8 cellular contexts compared by ENCODE assay signal in the genomic region with DNA sequence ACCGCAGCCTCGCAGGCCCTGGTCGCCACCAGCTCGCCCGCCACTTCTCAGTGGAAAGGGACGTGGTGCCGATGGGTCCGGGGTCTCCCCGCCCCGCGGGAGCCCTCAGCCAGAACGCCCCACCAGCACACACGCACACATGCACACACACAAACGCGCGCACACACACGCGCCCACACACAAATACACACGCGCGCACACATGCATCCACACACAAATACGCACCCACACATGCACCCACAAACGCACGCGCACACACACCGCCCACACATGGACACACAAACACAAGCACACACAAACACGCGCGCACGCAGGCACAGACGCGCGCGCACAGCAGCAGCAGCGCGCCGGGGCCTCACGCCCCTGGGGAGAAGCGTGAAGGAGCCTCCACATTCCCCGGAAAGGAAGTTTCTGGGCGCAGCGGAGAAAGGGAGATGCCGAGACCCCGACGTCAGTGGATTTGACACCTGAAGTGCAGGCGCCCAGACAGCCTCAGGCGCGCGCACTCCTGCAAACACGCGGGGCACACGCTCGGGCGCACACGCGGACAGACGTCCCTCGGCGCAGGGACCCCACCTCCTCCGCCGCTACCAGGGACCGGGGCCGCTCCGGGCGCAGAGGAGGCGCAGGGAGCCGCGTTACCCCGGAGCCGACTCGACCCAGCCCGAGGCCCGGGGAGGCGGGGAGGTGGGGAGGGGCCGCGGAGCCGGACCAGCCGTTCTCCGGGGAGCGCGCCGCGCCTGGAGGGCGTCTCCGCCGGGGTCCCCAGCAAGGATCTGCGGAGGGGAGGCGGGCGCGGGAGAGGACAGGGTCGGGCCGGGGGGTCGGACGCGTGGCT. TPM values are rescaled to one million over a fixed set of nuclear protein-coding genes. Genes with fewer than 3 reads are reported as not detected.
DNase-seq lines count a peak whose midpoint lies in the region; ATAC-seq and TF ChIP-seq lines count a peak whose summit lies in the region.

No MANE protein-coding gene starts in this region.

- H3K4me3 Mint-ChIP-seq in stimulated activated naive CD8-positive, alpha-beta T cell treated with anti-CD3 and anti-CD28 coated beads, Interleukin-15, Interleukin-2, amounts not matched to agents 100 ng/mL and 50 ng/mL, for 24 hours, result peak overlapping the region; percentile 100

- peak overlapping the region; percentile 66 for H3K9ac ChIP-seq in PC-3 (ENCODE audit: low read length)

- H3K9me3 ChIP-seq in HEK293 (ENCODE audit: control insufficient read depth, insufficient read depth, low read depth, low read length) (no peaks in the 10 kb centered on the region), PC-3 (ENCODE audit: low read length) (no peaks in the 10 kb centered on the region), breast epithelium (no peaks in the 10 kb centered on the region)

- POLR2A ChIA-PET in HEK293 (lab: Yijun Ruan, JAX), result interaction anchor here (0.9 kb wide), 1 partner anchor 13 kb away, joined by 3 read pairs; no protein-coding TSS in a partner anchor
- POLR2A ChIA-PET in PC-3 (lab: Charles Lee; ENCODE audit: unreplicated experiment), result interaction anchor here (0.7 kb wide), 1 partner anchor 63 kb away, joined by 3 read pairs; no protein-coding TSS in a partner anchor

- DNase-seq in GM12865 (ENCODE audit: low read depth), result peak; percentile 44
- DNase-seq in PC-3, result no peak
- DNase-seq in breast epithelium (ENCODE audit: low spot score in 2 of 2), result no peak
- DNase-seq in left lobe of liver (ENCODE audit: low spot score), result no peak
- DNase-seq in mesenteric fat pad (ENCODE audit: low spot score), result no peak
- DNase-seq in inferior parietal cortex (ENCODE audit: extremely low spot score), result no peak

- H3K79me2 ChIP-seq in PC-3 (ENCODE audit: low read length), result peaks cover 49% of the 10 kb centered on the region

- H3K4me3 ChIP-seq in GM12865 (ENCODE audit: low read depth, low read length) (peak overlapping the region; percentile 75), HEK293 (ENCODE audit: low read depth, low read length) (peak overlapping the region; percentile 48), PC-3 (ENCODE audit: low read length) (peak overlapping the region; percentile 69), breast epithelium (peak overlapping the region; percentile 70 to 96 (median 74))

- BruUV-seq in PC-3 (replicated peaks; lab: Mats Ljungman, UMichigan), result no TSS peak

- H3K27ac ChIP-seq in HEK293 (ENCODE audit: extremely low read depth, low read depth, low read length) (peak overlapping the region; percentile 28; the same call in 1 of the 2 replicates), PC-3 (ENCODE audit: low read length) (peak overlapping the region; percentile 72), breast epithelium (peak overlapping the region; percentile 67 to 80)

- peak overlapping the region; percentile 94 for H3K27ac Mint-ChIP-seq in stimulated activated naive CD8-positive, alpha-beta T cell treated with anti-CD3 and anti-CD28 coated beads, Interleukin-15, Interleukin-2, amounts not matched to agents 100 ng/mL and 50 ng/mL, for 24 hours

- no peaks in the 10 kb centered on the region for H4K20me1 ChIP-seq in PC-3 (ENCODE audit: low read length)

- H3K27me3 Mint-ChIP-seq in stimulated activated naive CD8-positive, alpha-beta T cell treated with anti-CD3 and anti-CD28 coated beads, Interleukin-15, Interleukin-2, amounts not matched to agents 100 ng/mL and 50 ng/mL, for 24 hours, result no peaks in the 10 kb centered on the region

- peaks cover 4% of the 10 kb centered on the region for H3F3A ChIP-seq in PC-3 (ENCODE audit: low read length, unreplicated experiment)

- TF ChIP-seq CTCF in GM12865 (IDR thresholded peaks at IDR 0.05; ENCODE audit: insufficient read depth, low read depth, low read length, missing control alignments), result no peak
- no peak for TF ChIP-seq CTCF in HEK293 (tag by site-specific recombination; IDR thresholded peaks at IDR 0.05)
- no peak for TF ChIP-seq CTCF in PC-3 (conservative IDR thresholded peaks at IDR 0.05; ENCODE audit: low read depth, low read length)
- no peak for TF ChIP-seq CTCF in breast epithelium (IDR thresholded peaks at IDR 0.05)

- no peaks in the 10 kb centered on the region for H3K4me1 ChIP-seq in HEK293 (ENCODE audit: control insufficient read depth, insufficient read depth, low read length)
- peaks cover 22% of the 10 kb centered on the region for H3K4me1 ChIP-seq in PC-3 (ENCODE audit: insufficient read depth, low read length)
- H3K4me1 ChIP-seq in breast epithelium, result peaks cover 6 to 8% of the 10 kb centered on the region in 2 donors

- peak overlapping the region; percentile 87 for H3K4me2 ChIP-seq in PC-3 (ENCODE audit: low read length)

- H3K27me3 ChIP-seq in PC-3 (ENCODE audit: low read length), result no peaks in the 10 kb centered on the region
- H3K27me3 ChIP-seq in breast epithelium, result no peaks in the 10 kb centered on the region

- CTCF ChIA-PET in HEK293 (lab: Yijun Ruan, JAX) (interaction anchor here (0.6 kb wide), 1 partner anchor 94 kb away, joined by 3 read pairs; no protein-coding TSS in a partner anchor), PC-3 (lab: Charles Lee) (interaction anchor here (0.6 kb wide), 1 partner anchor 373 kb away, joined by 3 read pairs; a partner anchor contains a TSS)

- H2AFZ ChIP-seq in PC-3 (ENCODE audit: low read length), result peak overlapping the region; percentile 56; the same call in 1 of the 2 replicates

- intact Hi-C loops in PC-3 (cut with micrococcal nuclease), result no loop called here
- intact Hi-C loops in breast epithelium (cut with DNase I; ENCODE audit: low total_unique reads), result no loop called here

- ATAC-seq in PC-3 (peak; percentile 8), left lobe of liver (peak; percentile 21)

- peaks cover 58% of the 10 kb centered on the region for H3K4me1 Mint-ChIP-seq in stimulated activated naive CD8-positive, alpha-beta T cell treated with anti-CD3 and anti-CD28 coated beads, Interleukin-15, Interleukin-2, amounts not matched to agents 100 ng/mL and 50 ng/mL, for 24 hours (ENCODE audit: low read depth)

- peaks cover 4% of the 10 kb centered on the region for H3K36me3 Mint-ChIP-seq in stimulated activated naive CD8-positive, alpha-beta T cell treated with anti-CD3 and anti-CD28 coated beads, Interleukin-15, Interleukin-2, amounts not matched to agents 100 ng/mL and 50 ng/mL, for 24 hours (ENCODE audit: low read depth)

- TF ChIP-seq POLR2A in breast epithelium (IDR thresholded peaks at IDR 0.05), result no peak

- H3K36me3 ChIP-seq in HEK293 (ENCODE audit: control insufficient read depth in 2 of 2, insufficient read depth in 1 of 2, low read length in 2 of 2) (no peaks in the 10 kb centered on the region), PC-3 (ENCODE audit: low read depth, low read length) (no peaks in the 10 kb centered on the region), breast epithelium (no peaks in the 10 kb centered on the region)

- H3K9me2 ChIP-seq in PC-3 (replicated peaks; ENCODE audit: low read length), result no peaks in the 10 kb centered on the region

- H3K9me3 Mint-ChIP-seq in stimulated activated naive CD8-positive, alpha-beta T cell treated with anti-CD3 and anti-CD28 coated beads, Interleukin-15, Interleukin-2, amounts not matched to agents 100 ng/mL and 50 ng/mL, for 24 hours, result no peaks in the 10 kb centered on the region

TF ChIP-seq in HEK293, 187 proteins besides CTCF, POLR2A, EP300 and RAD21 (continues in another document):
- TF ChIP-seq MEIS1 (CRISPR knock-in tag; IDR thresholded peaks at IDR 0.05; ENCODE audit: borderline replicate concordance), result no peak
- no peak for TF ChIP-seq ZNF596 (tag by site-specific recombination; IDR thresholded peaks at IDR 0.05)
- peak; percentile 44 for TF ChIP-seq ZNF341 (tag by site-specific recombination; IDR thresholded peaks at IDR 0.05; ENCODE audit: low read depth)
- peak; percentile 87; the same call in 1 of the 2 replicates for TF ChIP-seq ZBTB7A (tag by site-specific recombination; IDR thresholded peaks at IDR 0.05; ENCODE audit: low read depth)
- TF ChIP-seq ZNF23 (tag by site-specific recombination; IDR thresholded peaks at IDR 0.05; ENCODE audit: borderline replicate concordance), result no peak
- no peak for TF ChIP-seq ZNF544 (tag by site-specific recombination; IDR thresholded peaks at IDR 0.05)
- TF ChIP-seq, protein P1, sequence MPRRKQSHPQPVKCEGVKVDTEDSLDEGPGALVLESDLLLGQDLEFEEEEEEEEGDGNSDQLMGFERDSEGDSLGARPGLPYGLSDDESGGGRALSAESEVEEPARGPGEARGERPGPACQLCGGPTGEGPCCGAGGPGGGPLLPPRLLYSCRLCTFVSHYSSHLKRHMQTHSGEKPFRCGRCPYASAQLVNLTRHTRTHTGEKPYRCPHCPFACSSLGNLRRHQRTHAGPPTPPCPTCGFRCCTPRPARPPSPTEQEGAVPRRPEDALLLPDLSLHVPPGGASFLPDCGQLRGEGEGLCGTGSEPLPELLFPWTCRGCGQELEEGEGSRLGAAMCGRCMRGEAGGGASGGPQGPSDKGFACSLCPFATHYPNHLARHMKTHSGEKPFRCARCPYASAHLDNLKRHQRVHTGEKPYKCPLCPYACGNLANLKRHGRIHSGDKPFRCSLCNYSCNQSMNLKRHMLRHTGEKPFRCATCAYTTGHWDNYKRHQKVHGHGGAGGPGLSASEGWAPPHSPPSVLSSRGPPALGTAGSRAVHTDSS (tag by site-specific recombination; IDR thresholded peaks at IDR 0.05), result no peak

RNA-seq across cellular contexts. Expression of a gene that starts 0.6 kb away (rescaled TPM):
- total RNA-seq in PC-3 (2014; rRNA removed) (9.1 and 9.4 TPM in 2 replicates), breast epithelium (10 to 100 TPM; 14.2 to 54.9 (median 31.5) TPM), left lobe of liver (4.5 TPM), mesenteric fat pad (102 TPM)

RNA-seq across cellular contexts. Expression of a gene that starts 47.3 kb away (rescaled TPM):
- total RNA-seq in PC-3 (2014; rRNA removed) (not detected in 2 replicates), breast epithelium (not detected), left lobe of liver (not detected), mesenteric fat pad (not detected)
